Comparison of ENCODE assay signal across 7 cellular contexts in the genomic region with DNA sequence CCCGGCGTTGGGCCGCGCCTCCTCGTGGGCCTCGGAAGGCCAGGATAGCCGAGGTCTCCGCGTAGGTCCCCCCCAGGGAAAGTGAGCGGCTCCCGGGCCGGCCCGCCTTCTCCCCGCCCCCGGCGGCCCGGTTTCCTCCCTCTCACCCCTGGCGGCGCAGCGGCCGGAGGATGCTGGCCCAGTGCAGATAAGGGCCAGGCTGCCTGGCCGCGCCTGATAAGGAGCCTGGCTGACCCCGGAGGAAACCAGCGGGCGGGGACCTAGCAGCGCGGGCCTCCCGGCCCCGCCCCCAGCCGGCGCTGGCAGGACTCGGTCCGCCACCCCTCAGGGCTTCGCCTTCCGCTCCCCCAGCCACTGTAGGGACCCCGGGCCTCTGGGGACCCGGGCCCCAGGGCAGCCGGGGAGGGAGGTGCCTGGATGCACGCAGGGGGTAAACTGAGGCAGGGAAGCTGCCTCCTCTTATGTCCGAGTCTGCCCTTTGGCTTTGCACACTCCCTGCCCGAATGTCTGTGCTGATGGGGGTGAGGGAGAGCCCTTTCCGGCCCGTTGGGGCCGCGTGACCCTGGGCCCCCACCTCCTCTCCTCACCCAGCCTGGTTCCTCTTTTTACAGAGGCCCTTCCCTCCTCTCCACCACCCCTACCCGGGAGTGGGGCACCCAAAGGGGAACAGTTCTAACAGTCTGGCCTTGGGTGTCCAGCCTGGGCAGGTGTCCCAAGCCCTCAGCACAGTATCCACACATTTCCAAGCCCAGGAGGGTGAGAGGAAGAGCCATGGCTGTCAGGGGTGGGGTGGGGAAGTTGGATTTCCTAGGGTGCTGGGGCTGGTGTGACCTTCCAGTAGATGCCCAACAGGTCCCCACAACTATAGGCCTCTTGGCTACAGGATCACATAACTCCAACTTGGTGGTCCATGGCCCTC. TPM values are rescaled to one million over a fixed set of nuclear protein-coding genes. Genes with fewer than 3 reads are reported as not detected.
DNase-seq lines count a peak whose midpoint lies in the region; ATAC-seq and TF ChIP-seq lines count a peak whose summit lies in the region.

A gene (minus strand): TSS at position 193 of the 919 bp plus-strand sequence. CDS start 1,687 bp downstream, outside the sequence.

- no peaks in the 10 kb centered on the region for H3K79me1 ChIP-seq in mesendoderm (ENCODE audit: low read length)

- TF ChIP-seq EP300 in transverse colon (IDR thresholded peaks at IDR 0.05; ENCODE audit: low read depth) = no peak

- H3K79me2 ChIP-seq in mesendoderm (ENCODE audit: control insufficient read depth, insufficient read depth, low read length) = no peaks in the 10 kb centered on the region

- H3K9me3 ChIP-seq in duodenal mucosa (ENCODE audit: control insufficient read depth in 1 of 2, low read length in 2 of 2) = no peaks in the 10 kb centered on the region
- no peaks in the 10 kb centered on the region for H3K9me3 ChIP-seq in transverse colon

- H3K9ac ChIP-seq in duodenal mucosa (ENCODE audit: low read depth in 1 of 2, low read length in 2 of 2) = peak within 1 kb of the TSS; percentile 31 to 63
- peak within 1 kb of the TSS; percentile 71 for H3K9ac ChIP-seq in mesendoderm (ENCODE audit: low read length)

- intact Hi-C loops in transverse colon (cut with DNase I; ENCODE audit: low total_unique reads) = no loop called here

- H3K27me3 ChIP-seq in duodenal mucosa (ENCODE audit: control insufficient read depth in 1 of 2, insufficient read depth in 2 of 2, low read length in 2 of 2) (no peaks in the 10 kb centered on the region), mesendoderm (ENCODE audit: insufficient read depth, low read length, poor library complexity) (peaks cover 13% of the 10 kb centered on the region), transverse colon (no peaks in the 10 kb centered on the region)

- WGBS in mesendoderm (ENCODE audit: extremely low coverage, insufficient coverage, low lambda C conversion rate) = no CpG with 5 or more reads among the region's 47 CpGs
- WGBS in transverse colon (ENCODE audit: low coverage in 1 of 2), 2 donors = 1% methylated on average over 23 of the region's 47 CpGs; no CpG with 5 or more reads in 1 of the 2 donors

- peak within 1 kb of the TSS; percentile 76 for H2BK5ac ChIP-seq in mesendoderm (ENCODE audit: low read length)

- ATAC-seq in HG02588 (IDR thresholded peaks at IDR 0.05; ENCODE audit: unreplicated experiment) = peak; percentile 30

- H3K56ac ChIP-seq in mesendoderm (ENCODE audit: low read length) = peak within 1 kb of the TSS; percentile 90

- no peak within 1 kb of the TSS for H4K8ac ChIP-seq in mesendoderm (ENCODE audit: low read depth, low read length)

- H3K36me3 ChIP-seq in duodenal mucosa (ENCODE audit: control insufficient read depth in 1 of 2, insufficient read depth in 2 of 2, low read length in 2 of 2) (peaks cover 0 to 6% of the 10 kb centered on the region in 2 donors), mesendoderm (ENCODE audit: control insufficient read depth, insufficient read depth, low read length) (peaks cover 2% of the 10 kb centered on the region), transverse colon (peaks cover 0 to 3% (median 0%) of the 10 kb centered on the region in 4 donors)

- DNase-seq in GM13976 (ENCODE audit: low spot score) = peak; percentile 84
- peak; percentile 69 for DNase-seq in SK-N-DZ (ENCODE audit: low spot score)
- peak; percentile 89 for DNase-seq in mesendoderm
- peak; percentile 76 for DNase-seq in transverse colon
- no peak for DNase-seq in cortex of kidney (lab: John Stamatoyannopoulos, UW)

- H3K4me1 ChIP-seq in duodenal mucosa (ENCODE audit: control insufficient read depth in 1 of 2, insufficient read depth in 2 of 2, low read length in 2 of 2) (peaks cover 15 to 38% of the 10 kb centered on the region in 2 donors), mesendoderm (ENCODE audit: control insufficient read depth, low read depth, low read length) (peaks cover 4% of the 10 kb centered on the region), transverse colon (peaks cover 26 to 47% (median 39%) of the 10 kb centered on the region in 4 donors)

- peak within 1 kb of the TSS; percentile 64 for H3K4ac ChIP-seq in mesendoderm (ENCODE audit: low read depth, low read length)

- peak within 1 kb of the TSS; percentile 52 for H3K18ac ChIP-seq in mesendoderm (ENCODE audit: low read length)

- peak; percentile 31 for TF ChIP-seq POLR2A in transverse colon (IDR thresholded peaks at IDR 0.05)

- H3K4me3 ChIP-seq in duodenal mucosa (ENCODE audit: low read depth in 1 of 2, low read length in 2 of 2) = peak within 1 kb of the TSS; percentile 67 to 68
- no peak within 1 kb of the TSS for H3K4me3 ChIP-seq in mesendoderm (ENCODE audit: low read length)
- H3K4me3 ChIP-seq in transverse colon = peak within 1 kb of the TSS; percentile 17 to 51 (median 27)

- H3K4me2 ChIP-seq in mesendoderm (ENCODE audit: low read length) = peak within 1 kb of the TSS; percentile 55

- no peak within 1 kb of the TSS for H4K5ac ChIP-seq in mesendoderm (ENCODE audit: low read length)

- H3K23ac ChIP-seq in mesendoderm (ENCODE audit: low read length) = peak within 1 kb of the TSS; percentile 20

- no peak within 1 kb of the TSS for H2AK5ac ChIP-seq in mesendoderm (ENCODE audit: low read length)

- in situ Hi-C loops in GM13976 (cut with MboI; ENCODE audit: low sequenced_read_pairs, unreplicated experiment) (no loop called here), transverse colon (cut with MboI; ENCODE audit: low pct_ligation_motif_present in 1 of 4, low pct_unique_long_range_greater_than_20kb in 1 of 4, low sequenced_read_pairs in 3 of 4) (loop anchor here in 1 of 4 donors (25.0 kb wide), 1 partner anchor 159 kb away; no protein-coding TSS in a partner anchor)

- TF ChIP-seq CTCF in GM13976 (IDR thresholded peaks at IDR 0.05; ENCODE audit: borderline replicate concordance, control extremely low read depth, extremely low read depth, insufficient read depth, missing control alignments) (no peak), transverse colon (IDR thresholded peaks at IDR 0.05) (no peak)

- H3K27ac ChIP-seq in duodenal mucosa (ENCODE audit: low read depth, low read length) (peak within 1 kb of the TSS; percentile 68), mesendoderm (ENCODE audit: low read depth, low read length) (peak within 1 kb of the TSS; percentile 18), transverse colon (peak within 1 kb of the TSS; percentile 78 to 93 (median 90))

- H2BK120ac ChIP-seq in mesendoderm (ENCODE audit: low read depth, low read length) = no peak within 1 kb of the TSS

- H2BK15ac ChIP-seq in mesendoderm (replicated peaks; ENCODE audit: low read depth) = no peak within 1 kb of the TSS

RNA-seq across cellular contexts. Expression of the gene that starts here (rescaled TPM):
- polyA plus RNA-seq in SK-N-DZ (2014; cell fraction: cytosol; rRNA removed) = 9.6 and 14.0 TPM in 2 replicates
- polyA plus RNA-seq in SK-N-DZ (2014; cell fraction: nucleus; rRNA removed) = 12.2 and 12.8 TPM in 2 replicates
- 0.48 TPM for polyA plus RNA-seq in mesendoderm (2013, experiment 1 of 2)
- polyA plus RNA-seq in mesendoderm (2013, experiment 2 of 2) = 0.62 TPM
- total RNA-seq in transverse colon = 10 to 100 TPM in 3 of 4 donors, 1 to 10 TPM in 1; 4.5 to 33.4 (median 16.7) TPM

Comparison
In these comparisons a context has a peak if more than half of its experiments do, and no peak if none do; other contexts are left out.
1. H3K27ac ChIP-seq: peak in every context shown above with its lines; median percentile 90 in transverse colon; 68 in duodenal mucosa; 18 in mesendoderm.